6 cellular contexts compared by ENCODE assay signal in the genomic region with DNA sequence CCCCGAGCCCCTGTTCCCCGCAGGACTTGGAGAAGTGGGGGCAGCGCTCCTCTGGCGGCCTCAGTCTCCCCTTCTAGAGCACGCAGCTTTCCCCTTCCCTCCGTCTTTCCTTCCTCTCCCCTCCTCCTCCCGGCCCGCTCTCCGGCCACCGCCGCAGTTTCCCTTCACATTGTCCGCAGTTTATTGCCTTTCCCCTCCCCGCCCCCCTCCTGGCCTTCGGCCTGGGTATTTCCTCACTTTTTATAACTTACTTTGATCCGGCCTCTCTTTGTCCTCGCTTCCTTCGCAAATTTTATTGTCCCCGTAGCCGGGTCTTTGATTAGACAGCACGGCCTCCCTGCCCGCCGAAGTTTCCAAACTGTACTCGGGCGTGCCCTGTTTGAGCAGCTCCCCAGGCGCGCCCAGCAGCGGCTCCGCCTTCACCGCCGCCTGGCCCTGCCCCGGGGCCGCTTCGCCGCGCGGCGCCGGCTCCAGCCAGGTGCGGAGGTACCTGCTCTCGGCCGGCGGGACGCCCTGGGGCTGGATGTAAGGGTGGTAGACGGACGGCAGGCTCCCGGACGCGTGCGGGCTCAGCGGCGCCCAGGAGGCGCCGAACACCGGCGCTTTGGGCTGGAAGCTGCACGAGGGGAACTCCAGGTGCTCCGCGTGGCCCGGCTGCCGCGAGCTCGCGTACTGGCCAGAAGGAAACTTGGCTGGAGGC. TPM values are rescaled to one million over a fixed set of nuclear protein-coding genes. Genes with fewer than 3 reads are reported as not detected.
DNase-seq lines count a peak whose midpoint lies in the region; ATAC-seq and TF ChIP-seq lines count a peak whose summit lies in the region.

No MANE protein-coding gene starts in this region.

- BruUV-seq in Panc1 (replicated peaks; lab: Mats Ljungman, UMichigan): TSS peak; percentile 62

- H3K27me3 ChIP-seq in Panc1 (ENCODE audit: control insufficient read depth, insufficient read depth, low read length) (no peaks in the 10 kb centered on the region), esophagus muscularis mucosa (peaks cover 0 to 100% (median 98%) of the 10 kb centered on the region in 4 donors)

- TF ChIP-seq EP300 in esophagus muscularis mucosa (IDR thresholded peaks at IDR 0.05): no peak

- peak; percentile 63 for DNase-seq in Daoy (ENCODE audit: low read depth)
- no peak for DNase-seq in Panc1 (ENCODE audit: low read depth, low spot score)
- DNase-seq in esophagus muscularis mucosa (ENCODE audit: extremely low spot score): no peak
- peak; percentile 40 to 53 for DNase-seq in stimulated activated CD4-positive, alpha-beta T cell treated with anti-CD3 and anti-CD28 coated beads, Interleukin-4, amount 100 ng/mL, for 4 hours

- no peak for TF ChIP-seq POLR2A in esophagus muscularis mucosa (IDR thresholded peaks at IDR 0.05; ENCODE audit: low read depth)

- H3K36me3 ChIP-seq in Panc1 (ENCODE audit: control insufficient read depth, insufficient read depth, low read length) (0 out of 2 replicates have a peak, but pooled peaks cover 3% of the 10 kb centered on the region), esophagus muscularis mucosa (no peaks in the 10 kb centered on the region)

- POLR2A ChIA-PET in Panc1 (lab: Charles Lee): interaction anchor here (0.6 to 2.0 kb wide), 11 partner anchors 9 to 548 kb away, joined by 3 to 27 read pairs (median 4); no protein-coding TSS in a partner anchor

- TF ChIP-seq CTCF in Panc1 (IDR thresholded peaks at IDR 0.05) (no peak), esophagus muscularis mucosa (IDR thresholded peaks at IDR 0.05) (no peak)

- in situ Hi-C loops in Panc1 (cut with HindIII; ENCODE audit: low pct_unique_long_range_greater_than_20kb, low sequenced_read_pairs): no loop called here

- H3K27ac ChIP-seq in Panc1 (ENCODE audit: low read length): peak overlapping the region; percentile 95
- no peak overlapping the region for H3K27ac ChIP-seq in esophagus muscularis mucosa (replicated peaks in 1 of 4)

- H3K4me3 ChIP-seq in Panc1 (ENCODE audit: low read depth in 2 of 2, low read length in 2 of 2) (peak overlapping the region; percentile 78 to 93), esophagus muscularis mucosa (peak overlapping the region; percentile 38 to 41 (median 41))

- H3K4me1 ChIP-seq in Panc1 (ENCODE audit: control insufficient read depth, insufficient read depth, low read length) (peaks cover 60% of the 10 kb centered on the region), esophagus muscularis mucosa (peaks cover 25 to 31% (median 26%) of the 10 kb centered on the region in 4 donors)

- ATAC-seq in Panc1 (peak; percentile 73), HG02938 (IDR thresholded peaks at IDR 0.05; ENCODE audit: unreplicated experiment) (no peak), GM19395 (IDR thresholded peaks at IDR 0.05; ENCODE audit: unreplicated experiment) (no peak)

- intact Hi-C loops in Panc1 (cut with micrococcal nuclease; ENCODE audit: unreplicated experiment) (no loop called here), esophagus muscularis mucosa (cut with DNase I) (no loop called here)

- CTCF ChIA-PET in Panc1 (lab: Charles Lee): interaction anchor here (0.8 to 1.6 kb wide), 3 partner anchors 11 to 253 kb away, joined by 3 to 5 read pairs (median 4); no protein-coding TSS in a partner anchor

- H3K9me3 ChIP-seq in Panc1 (ENCODE audit: control insufficient read depth, insufficient read depth, low read depth, low read length): no peaks in the 10 kb centered on the region
- no peaks in the 10 kb centered on the region for H3K9me3 ChIP-seq in esophagus muscularis mucosa

- 3% methylated on average over 37 of the region's 63 CpGs for WGBS in esophagus muscularis mucosa

RNA-seq across cellular contexts. Expression of a gene that starts 0.5 kb away (rescaled TPM):
- 4.7 and 10.6 TPM in 2 replicates for total RNA-seq in Daoy (2014; rRNA removed; shearing (Covaris generic))
- total RNA-seq in Panc1 (2021; ENCODE audit: unreplicated experiment) (65.9 TPM), esophagus muscularis mucosa (not detected)
- 83.0 TPM for polyA plus RNA-seq in Panc1 (2012; ENCODE audit: insufficient read length)

RNA-seq across cellular contexts. Expression of a gene that starts 10.6 kb away (rescaled TPM):
- 6.9 and 12.4 TPM in 2 replicates for total RNA-seq in Daoy (2014; rRNA removed; shearing (Covaris generic))
- 45.9 TPM for total RNA-seq in Panc1 (2021; ENCODE audit: unreplicated experiment)
- 47.8 TPM for polyA plus RNA-seq in Panc1 (2012; ENCODE audit: insufficient read length)
- not detected for total RNA-seq in esophagus muscularis mucosa

RNA-seq across cellular contexts. Expression of a gene that starts 14.8 kb away (rescaled TPM):
- 10.6 and 13.2 TPM in 2 replicates for total RNA-seq in Daoy (2014; rRNA removed; shearing (Covaris generic))
- total RNA-seq in Panc1 (2021; ENCODE audit: unreplicated experiment) (44.0 TPM), esophagus muscularis mucosa (1 to 10 TPM in 1 of 4 donors, under 1 TPM in 3; 0.52 to 1.7 (median 0.66) TPM)
- polyA plus RNA-seq in Panc1 (2012; ENCODE audit: insufficient read length): 36.5 TPM

RNA-seq across cellular contexts. Expression of a gene that starts 20.9 kb away (rescaled TPM):
- 2.4 and 6.7 TPM in 2 replicates for total RNA-seq in Daoy (2014; rRNA removed; shearing (Covaris generic))
- total RNA-seq in Panc1 (2021; ENCODE audit: unreplicated experiment): 196 TPM
- polyA plus RNA-seq in Panc1 (2012; ENCODE audit: insufficient read length): 167 TPM
- 1 to 10 TPM; 2.2 to 5.4 (median 2.9) TPM for total RNA-seq in esophagus muscularis mucosa

RNA-seq across cellular contexts. Expression of a gene that starts 32.1 kb away (rescaled TPM):
- total RNA-seq in Daoy (2014; rRNA removed; shearing (Covaris generic)): 0.06 TPM in 1 of 2 replicates, not detected in the other
- total RNA-seq in Panc1 (2021; ENCODE audit: unreplicated experiment) (67.2 TPM), esophagus muscularis mucosa (under 1 TPM; 0.17 to 0.83 (median 0.36) TPM)
- polyA plus RNA-seq in Panc1 (2012; ENCODE audit: insufficient read length): 64.4 TPM

Comparison
In these comparisons a context has a peak if more than half of its experiments do, and no peak if none do; other contexts are left out.
1. DNase-seq: peak in Daoy (single experiment) and stimulated activated CD4-positive, alpha-beta T cell treated with anti-CD3 and anti-CD28 coated beads, Interleukin-4, amount 100 ng/mL, for 4 hours (2 of 2); none in Panc1 (single experiment) and esophagus muscularis mucosa (single experiment).